ENCODE assay signal across 18 cellular contexts in the genomic region with DNA sequence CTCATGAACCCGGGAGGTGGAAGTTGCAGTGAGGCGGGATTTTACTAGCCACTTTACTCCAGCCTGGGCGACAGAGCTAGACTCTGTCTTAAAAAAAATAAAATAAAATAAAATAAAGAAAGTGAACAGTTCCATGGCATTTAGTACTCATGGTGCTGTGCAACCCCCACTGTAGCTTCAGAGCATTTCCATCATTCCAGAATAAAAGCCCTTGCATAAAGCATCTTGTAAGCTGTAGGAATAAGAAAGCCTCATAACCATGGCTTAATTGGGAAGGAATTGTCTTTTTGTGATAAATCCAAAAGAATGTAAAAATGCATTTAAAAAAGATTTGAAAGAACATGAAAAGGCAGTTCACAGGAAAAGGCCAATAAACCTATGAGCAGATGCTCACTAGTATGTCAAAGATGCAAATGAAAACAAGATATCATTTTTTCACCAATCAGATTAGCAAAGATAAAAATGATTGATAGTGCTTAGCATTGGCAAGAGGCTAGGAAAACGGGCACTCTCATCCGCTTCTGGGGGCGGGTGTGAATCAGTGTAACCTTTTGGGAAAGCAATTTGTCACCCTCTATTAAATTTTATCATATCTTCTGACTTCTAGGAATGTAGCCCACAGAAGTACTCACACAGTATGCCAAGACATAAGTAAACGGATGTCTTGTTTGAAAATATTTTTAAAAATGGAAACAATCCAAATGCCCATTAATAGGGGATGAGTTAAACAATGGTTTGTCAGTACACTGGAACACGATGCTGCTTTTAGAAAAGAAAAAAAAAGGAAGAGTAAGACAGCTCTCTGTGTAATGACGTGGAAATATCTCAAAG. TPM values are rescaled to one million over a fixed set of nuclear protein-coding genes. Genes with fewer than 3 reads are reported as not detected.
DNase-seq lines count a peak whose midpoint lies in the region; ATAC-seq and TF ChIP-seq lines count a peak whose summit lies in the region.
"Had no signal": no experiment of that assay in that cellular context is flagged by ENCODE, and none has a peak within 500 bp of the region (broad histone marks: within the 10 kb centered on the region; RNA-seq: fewer than 3 reads in every experiment).

No MANE protein-coding gene starts in this region.

- no peaks in the 10 kb centered on the region for H3K36me3 ChIP-seq in testis (ENCODE audit: low read depth, missing control alignments)
- H3K36me3 ChIP-seq: pancreas, uterus had no signal

- H3K27ac Mint-ChIP-seq in effector memory CD8-positive, alpha-beta T cell: no peak overlapping the region

- DNase-seq in ACHN: peak; percentile 21
- peak; percentile 73 for DNase-seq in HCEC 1CT
- peak; percentile 32 for DNase-seq in hepatic stellate cell (ENCODE audit: low spot score)
- no peak for DNase-seq in HuH-7.5 (ENCODE audit: low spot score)
- no peak for DNase-seq in testis
- DNase-seq in Kasumi-1 (lab: John Stamatoyannopoulos, UW): no peak
- DNase-seq in effector memory CD8-positive, alpha-beta T cell: no peak
- DNase-seq: activated T-cell treated with anti-CD3 and anti-CD28 coated beads, Interleukin-2, amount 50 U/mL, for 4 hours; aorta; effector memory CD4-positive, alpha-beta T cell; NCI-H526 treated with DMSO at 0.1 percent for 48 hours; pancreas; SW 1271; uterus had no signal

- no peaks in the 10 kb centered on the region for H3K4me1 ChIP-seq in testis
- H3K4me1 ChIP-seq: pancreas, uterus had no signal

- H3K4me3 Mint-ChIP-seq in effector memory CD8-positive, alpha-beta T cell: no peak overlapping the region
- H3K4me3 Mint-ChIP-seq: activated T-cell treated with anti-CD3 and anti-CD28 coated beads, Interleukin-2, amount 50 U/mL, for 4 hours had no signal

- in situ Hi-C loops in ACHN (cut with HindIII; ENCODE audit: low pct_ligation_motif_present, low pct_unique_long_range_greater_than_20kb, low sequenced_read_pairs): no loop called here

- ATAC-seq in effector memory CD8-positive, alpha-beta T cell (replicated peaks): no peak
- ATAC-seq: activated CD4-positive, CD25-positive, alpha-beta regulatory T cell treated with anti-CD3 and anti-CD28 coated beads, Interleukin-2, amount 50 U/mL, for 24 hours; activated T-cell treated with anti-CD3 and anti-CD28 coated beads, Interleukin-2, amount 50 U/mL, for 4 hours had no signal

- H3K27ac ChIP-seq in VCaP (peak overlapping the region; percentile 19), testis (no peak overlapping the region)
- H3K27ac ChIP-seq: BLaER1 treated with 17β-estradiol and CSF1 and Interleukin-3, amounts not matched to agents 10 nM and 100 nM; HL-60; pancreas; uterus had no signal

- 49 to 57% methylated on average over 9 of the region's 9 CpGs for WGBS in testis, 2 donors

- no peak for TF ChIP-seq POLR2A in testis (IDR thresholded peaks at IDR 0.05)

- H3K9me3 Mint-ChIP-seq in effector memory CD8-positive, alpha-beta T cell: no peaks in the 10 kb centered on the region
- H3K9me3 Mint-ChIP-seq: activated T-cell treated with anti-CD3 and anti-CD28 coated beads, Interleukin-2, amount 50 U/mL, for 4 hours had no signal

- TF ChIP-seq CTCF in VCaP (conservative IDR thresholded peaks at IDR 0.05): no peak
- TF ChIP-seq CTCF in testis (IDR thresholded peaks at IDR 0.05): no peak

- H3K27me3 Mint-ChIP-seq in effector memory CD8-positive, alpha-beta T cell: peaks cover 9 to 13% of the 10 kb centered on the region in 2 donors

- H3K4me3 ChIP-seq in testis: no peak overlapping the region
- H3K4me3 ChIP-seq: BLaER1 treated with 17β-estradiol and CSF1 and Interleukin-3, amounts not matched to agents 10 nM and 100 nM; pancreas; uterus had no signal

- H3K4me1 Mint-ChIP-seq in effector memory CD8-positive, alpha-beta T cell (ENCODE audit: low read depth in 2 of 2): no peaks in the 10 kb centered on the region

- H3K27me3 ChIP-seq in testis: no peaks in the 10 kb centered on the region
- H3K27me3 ChIP-seq: BLaER1 treated with 17β-estradiol and CSF1 and Interleukin-3, amounts not matched to agents 10 nM and 100 nM; pancreas; uterus had no signal

- peaks cover 6% of the 10 kb centered on the region for H3K36me3 Mint-ChIP-seq in effector memory CD8-positive, alpha-beta T cell (ENCODE audit: insufficient read depth)

- intact Hi-C loops in testis (cut with DNase I; ENCODE audit: low total_unique reads): no loop called here

- no peaks in the 10 kb centered on the region for H3K9me3 ChIP-seq in testis
- H3K9me3 ChIP-seq: BLaER1 treated with 17β-estradiol and CSF1 and Interleukin-3, amounts not matched to agents 10 nM and 100 nM; pancreas; uterus had no signal

RNA-seq across cellular contexts. Expression of gene CFAP251, which starts 46.6 kb away (rescaled TPM):
- 10 to 100 TPM; 29.0 to 41.5 TPM for total RNA-seq in testis
- 56.1 TPM for polyA plus RNA-seq in testis (ENCODE audit: insufficient read depth, low read depth, low replicate concordance)

RNA-seq across cellular contexts. Expression of gene BCL7A, which starts 56.7 kb away (rescaled TPM):
- 10 to 100 TPM; 10.2 to 11.1 TPM for total RNA-seq in testis
- 5.9 TPM for polyA plus RNA-seq in testis (ENCODE audit: insufficient read depth, low read depth, low replicate concordance)

Comparison
In these comparisons a context has a peak if more than half of its experiments do, and no peak if none do; other contexts are left out.
1. DNase-seq: peak in ACHN (single experiment), HCEC 1CT (single experiment) and hepatic stellate cell (single experiment); none in HuH-7.5 (single experiment), testis (single experiment), Kasumi-1 (0 of 2) and effector memory CD8-positive, alpha-beta T cell (0 of 3).